Comparison of ENCODE assay signal across 6 cellular contexts in genomic region chr3:27119639-27120038, GRCh38.
"Had no signal": no experiment of that assay in that cellular context is flagged by ENCODE, and none has a peak within 500 bp of the region (broad histone marks: within the 10 kb centered on the region; RNA-seq: fewer than 3 reads in every experiment).

No MANE protein-coding gene starts in this region.

- DNase-seq: H9, HCEC 1CT, KBM-7 had no signal

- H3K27ac ChIP-seq: HL-60 had no signal

- ATAC-seq: GM23338, HepG2 had no signal

- H3K4me3 ChIP-seq: GM23338 had no signal
